21 cellular contexts compared by ENCODE assay signal in the genomic region with DNA sequence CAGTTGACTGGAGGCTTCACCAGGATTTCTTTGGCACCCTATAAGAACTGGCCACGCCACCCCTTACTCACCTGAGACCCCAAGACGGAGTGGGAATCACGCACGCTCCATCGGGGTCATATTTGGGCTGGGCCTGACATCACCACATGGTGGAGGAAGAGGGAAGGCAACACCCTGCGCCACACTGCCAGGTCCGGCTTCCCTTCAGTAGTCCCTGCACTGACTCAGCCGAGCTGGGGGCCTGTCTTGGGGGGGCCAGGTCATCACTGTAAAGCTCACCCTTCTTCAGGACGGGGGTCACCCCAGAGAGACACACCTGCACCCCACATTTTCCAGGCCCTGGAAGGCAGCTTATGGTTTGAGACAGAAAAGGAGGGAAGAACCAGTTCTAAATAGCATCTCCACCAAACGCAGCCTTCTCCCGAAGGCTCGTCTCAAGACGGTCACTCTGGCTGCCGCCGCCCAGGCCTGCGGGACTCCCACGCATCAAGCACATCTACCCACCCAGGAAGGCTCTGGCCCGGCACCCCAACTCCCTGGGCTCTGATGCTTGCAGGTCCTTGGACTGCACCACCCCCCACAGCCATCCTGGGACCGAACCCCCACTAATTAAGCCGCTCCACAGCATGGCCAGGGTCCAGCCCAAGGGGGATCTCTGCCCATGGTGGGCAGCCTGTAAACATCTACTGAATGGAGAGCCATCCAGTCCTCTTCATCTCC.
"Had no signal": no experiment of that assay in that cellular context is flagged by ENCODE, and none has a peak within 500 bp of the region (broad histone marks: within the 10 kb centered on the region; RNA-seq: fewer than 3 reads in every experiment).

No MANE protein-coding gene starts in this region.

- H3K27ac ChIP-seq: foreskin keratinocyte, hepatocyte, neural progenitor cell, pancreas, psoas muscle, sigmoid colon, stomach, thoracic aorta, transverse colon had no signal

- DNase-seq: effector memory CD8-positive, alpha-beta T cell; erythroblast; foreskin keratinocyte; kidney glomerular epithelial cell; mammary epithelial cell; occipital lobe; psoas muscle; sigmoid colon; stimulated activated CD4-positive, alpha-beta T cell treated with anti-CD3 and anti-CD28 coated beads, Interleukin-12 subunit alpha, Interleukin-12 subunit beta, amount 100 ng/mL, for 4 hours; stimulated activated naive CD4-positive, alpha-beta T cell; stomach; substantia nigra; transverse colon had no signal

- ATAC-seq: effector memory CD8-positive, alpha-beta T cell; foreskin keratinocyte; pancreas; psoas muscle had no signal

- H3K27me3 Mint-ChIP-seq: central memory CD8-positive, alpha-beta T cell; natural killer cell treated with Interleukin-12 subunit alpha and Interleukin-12 subunit beta and Interleukin-15 and Interleukin-18, amount 100 ng/mL, for 72 hours had no signal

- H3K27ac Mint-ChIP-seq: effector memory CD8-positive, alpha-beta T cell; mesothelial cell of epicardium; natural killer cell treated with Interleukin-12 subunit alpha and Interleukin-12 subunit beta and Interleukin-15 and Interleukin-18, amount 100 ng/mL, for 72 hours; neural progenitor cell had no signal

- H3K4me1 Mint-ChIP-seq: central memory CD8-positive, alpha-beta T cell; mesothelial cell of epicardium; neural progenitor cell had no signal

- H3K36me3 Mint-ChIP-seq: natural killer cell treated with Interleukin-12 subunit alpha and Interleukin-12 subunit beta and Interleukin-15 and Interleukin-18, amount 100 ng/mL, for 72 hours had no signal

- FAIRE-seq: pancreas had no signal

- H3K27me3 ChIP-seq: foreskin keratinocyte, hepatocyte, neural progenitor cell, pancreas, sigmoid colon, stomach, transverse colon had no signal

- H3K4me1 ChIP-seq: foreskin keratinocyte, neural progenitor cell, pancreas, psoas muscle, sigmoid colon, stomach, transverse colon had no signal

- H3K9me3 ChIP-seq: pancreas, psoas muscle, sigmoid colon, stomach, thoracic aorta, transverse colon had no signal

- H3K4me3 ChIP-seq: hepatocyte, neural progenitor cell, pancreas, psoas muscle, sigmoid colon, skin epidermis, stomach, thoracic aorta, transverse colon had no signal

- H3K9me3 Mint-ChIP-seq: central memory CD8-positive, alpha-beta T cell; effector memory CD8-positive, alpha-beta T cell; mesothelial cell of epicardium; natural killer cell treated with Interleukin-12 subunit alpha and Interleukin-12 subunit beta and Interleukin-15 and Interleukin-18, amount 100 ng/mL, for 72 hours; neural progenitor cell had no signal

- H3K36me3 ChIP-seq: neural progenitor cell, transverse colon had no signal

- H3K4me3 Mint-ChIP-seq: central memory CD8-positive, alpha-beta T cell; effector memory CD8-positive, alpha-beta T cell; mesothelial cell of epicardium; natural killer cell treated with Interleukin-12 subunit alpha and Interleukin-12 subunit beta and Interleukin-15 and Interleukin-18, amount 100 ng/mL, for 72 hours; neural progenitor cell had no signal
